22 cellular contexts compared by ENCODE assay signal in genomic region chr2:28450901-28451565, GRCh38.
"Had no signal": no experiment of that assay in that cellular context is flagged by ENCODE, and none has a peak within 500 bp of the region (broad histone marks: within the 10 kb centered on the region; RNA-seq: fewer than 3 reads in every experiment).

No MANE protein-coding gene starts in this region.

- H3K27me3 Mint-ChIP-seq: activated CD4-positive, alpha-beta T cell treated with anti-CD3 and anti-CD28 coated beads, Interleukin-2, amount 10 ng/mL, durations not matched to agents 7 days and 5 days; central memory CD8-positive, alpha-beta T cell; naive thymus-derived CD4-positive, alpha-beta T cell; stimulated activated naive B cell treated with anti-CD40 and anti-IgM and Interleukin-4, amounts not matched to agents 10 μg/mL and 1 μg/mL and 100 μg/mL, for 72 hours had no signal

- H3K27ac ChIP-seq: parathyroid adenoma, tibial nerve had no signal

- H3K27me3 ChIP-seq: brain microvascular endothelial cell, neutrophil, tibial nerve had no signal

- H3K36me3 ChIP-seq: brain microvascular endothelial cell, neutrophil, tibial nerve had no signal

- H3K4me1 Mint-ChIP-seq: memory B cell had no signal

- H3K27ac Mint-ChIP-seq: activated CD4-positive, alpha-beta T cell treated with anti-CD3 and anti-CD28 coated beads, Interleukin-2, amount 10 ng/mL, durations not matched to agents 7 days and 5 days; activated naive CD4-positive, alpha-beta T cell treated with anti-CD3 and anti-CD28 coated beads, Interleukin-2, amount 10 ng/mL, durations not matched to agents 7 days and 5 days; memory B cell; stimulated activated naive B cell treated with anti-CD40 and anti-IgM and Interleukin-4, amounts not matched to agents 10 μg/mL and 1 μg/mL and 100 μg/mL, for 72 hours; WTC11 had no signal

- H3K4me3 Mint-ChIP-seq: activated CD4-positive, alpha-beta T cell treated with anti-CD3 and anti-CD28 coated beads, Interleukin-2, amount 10 ng/mL, durations not matched to agents 7 days and 5 days; activated naive CD4-positive, alpha-beta T cell treated with anti-CD3 and anti-CD28 coated beads, Interleukin-2, amount 10 ng/mL, durations not matched to agents 7 days and 5 days; central memory CD8-positive, alpha-beta T cell; memory B cell; naive thymus-derived CD4-positive, alpha-beta T cell; stimulated activated naive B cell treated with anti-CD40 and anti-IgM and Interleukin-4, amounts not matched to agents 10 μg/mL and 1 μg/mL and 100 μg/mL, for 72 hours; WTC11 had no signal

- ATAC-seq: mucosa of descending colon had no signal

- H3K4me3 ChIP-seq: mucosa of descending colon, tibial nerve had no signal

- H3K36me3 Mint-ChIP-seq: activated naive CD4-positive, alpha-beta T cell treated with anti-CD3 and anti-CD28 coated beads, Interleukin-2, amount 10 ng/mL, durations not matched to agents 7 days and 5 days; memory B cell; naive thymus-derived CD4-positive, alpha-beta T cell; stimulated activated naive B cell treated with anti-CD40 and anti-IgM and Interleukin-4, amounts not matched to agents 10 μg/mL and 1 μg/mL and 100 μg/mL, for 72 hours; WTC11 had no signal

- H3K9me3 ChIP-seq: mucosa of descending colon, neutrophil, tibial nerve had no signal

- H3K4me1 ChIP-seq: parathyroid adenoma had no signal

- H3K9me3 Mint-ChIP-seq: activated CD4-positive, alpha-beta T cell treated with anti-CD3 and anti-CD28 coated beads, Interleukin-2, amount 10 ng/mL, durations not matched to agents 7 days and 5 days; activated naive CD4-positive, alpha-beta T cell treated with anti-CD3 and anti-CD28 coated beads, Interleukin-2, amount 10 ng/mL, durations not matched to agents 7 days and 5 days; central memory CD8-positive, alpha-beta T cell; memory B cell; naive thymus-derived CD4-positive, alpha-beta T cell; stimulated activated naive B cell treated with anti-CD40 and anti-IgM and Interleukin-4, amounts not matched to agents 10 μg/mL and 1 μg/mL and 100 μg/mL, for 72 hours; WTC11 had no signal

- DNase-seq: activated CD4-positive, alpha-beta T cell treated with anti-CD3 and anti-CD28 coated beads, Interleukin-2, amount 10 ng/mL, durations not matched to agents 7 days and 5 days; activated naive CD4-positive, alpha-beta T cell treated with anti-CD3 and anti-CD28 coated beads, Interleukin-2, amount 10 ng/mL, durations not matched to agents 7 days and 5 days; activated T-cell treated with anti-CD3 and anti-CD28 coated beads, Interleukin-2, amount 50 U/mL, for 48 hours; anterior cingulate cortex; brain microvascular endothelial cell; cortex of kidney; effector CD8-positive, alpha-beta T cell; foreskin fibroblast; hypothalamus; kidney glomerular epithelial cell; left ventricle myocardium superior; mucosa of descending colon; naive thymus-derived CD4-positive, alpha-beta T cell; stimulated activated CD4-positive, alpha-beta T cell treated with anti-CD3 and anti-CD28 coated beads, Interleukin-2, amount 100 ng/mL, for 48 hours; stimulated activated naive B cell treated with anti-CD40 and anti-IgM and Interleukin-4, amounts not matched to agents 10 μg/mL and 1 μg/mL and 100 μg/mL, for 72 hours; substantia nigra had no signal
